In genomic region chr16:89453662-89454321, GRCh38 we compare ENCODE assay signal across 7 cellular contexts. TPM values are rescaled to one million over a fixed set of nuclear protein-coding genes. Genes with fewer than 3 reads are reported as not detected.
DNase-seq lines count a peak whose midpoint lies in the region; ATAC-seq and TF ChIP-seq lines count a peak whose summit lies in the region.

No MANE protein-coding gene starts in this region.

- TF ChIP-seq CTCF in SK-N-SH (IDR thresholded peaks at IDR 0.05): peak; percentile 31
- TF ChIP-seq CTCF in foreskin keratinocyte (conservative IDR thresholded peaks at IDR 0.05): peak; percentile 31
- no peak for TF ChIP-seq CTCF in GM20000 (IDR thresholded peaks at IDR 0.05; ENCODE audit: extremely low read depth, missing control alignments)

- 84% methylated on average over 7 of the region's 11 CpGs for WGBS in SK-N-SH (ENCODE audit: low lambda C conversion rate)

- no peaks in the 10 kb centered on the region for H3K27me3 ChIP-seq in H7 (ENCODE audit: control insufficient read depth, insufficient read depth, low read length)
- no peaks in the 10 kb centered on the region for H3K27me3 ChIP-seq in SK-N-SH (ENCODE audit: insufficient read depth)
- no peaks in the 10 kb centered on the region for H3K27me3 ChIP-seq in foreskin keratinocyte

- no peak overlapping the region for H3K4me2 ChIP-seq in SK-N-SH

- peaks cover 2% of the 10 kb centered on the region for H3F3A ChIP-seq in SK-N-SH (replicated peaks; ENCODE audit: insufficient read depth)

- H3K27ac ChIP-seq in SK-N-SH (ENCODE audit: low read depth in 2 of 2, low read length in 1 of 2) (no peak overlapping the region), foreskin keratinocyte (no peak overlapping the region), skin epidermis (peak overlapping the region in 18 of 21 experiments; percentile 1 to 62 (median 38))

- no peak overlapping the region for H3K9ac ChIP-seq in SK-N-SH

- H3K36me3 ChIP-seq in H7 (replicated peaks; ENCODE audit: control insufficient read depth, insufficient read depth, low read length) (no peaks in the 10 kb centered on the region; the same call in 1 of the 2 replicates), SK-N-SH (replicated peaks in 1 of 2; ENCODE audit: control insufficient read depth in 1 of 2, insufficient read depth in 2 of 2, low read length in 1 of 2) (no peaks in the 10 kb centered on the region)

- CTCF ChIA-PET in SK-N-SH (lab: Yijun Ruan, JAX): no interaction called here

- H4K20me1 ChIP-seq in SK-N-SH (ENCODE audit: insufficient read depth): peaks cover 89% of the 10 kb centered on the region

- POLR2A ChIA-PET in SK-N-SH (lab: Yijun Ruan, JAX): no interaction called here

- ATAC-seq in foreskin keratinocyte (no peak), GM21528 (IDR thresholded peaks at IDR 0.05; ENCODE audit: low FRiP score, unreplicated experiment) (no peak), HG02870 (IDR thresholded peaks at IDR 0.05; ENCODE audit: unreplicated experiment) (no peak)

- H3K4me1 ChIP-seq in SK-N-SH (ENCODE audit: control insufficient read depth in 1 of 2, insufficient read depth in 2 of 2, low read depth in 1 of 2, low read length in 1 of 2): peaks cover 12% of the 10 kb centered on the region in 2 experiments; a peak in 3 of 4 replicates
- peaks cover 29% of the 10 kb centered on the region for H3K4me1 ChIP-seq in foreskin keratinocyte

- H3K9me2 ChIP-seq in SK-N-SH: no peaks in the 10 kb centered on the region

- peak; percentile 74 for DNase-seq in H7
- DNase-seq in SK-N-SH: no peak
- DNase-seq in foreskin keratinocyte: no peak
- no peak for DNase-seq in GM20000 (ENCODE audit: low spot score)

- H3K9me3 ChIP-seq in SK-N-SH: no peaks in the 10 kb centered on the region

- peaks cover 94% of the 10 kb centered on the region for H3K79me2 ChIP-seq in SK-N-SH (ENCODE audit: insufficient read depth)

- no peak for TF ChIP-seq RAD21 in SK-N-SH (IDR thresholded peaks at IDR 0.05; ENCODE audit: low read length)

- H3K4me3 ChIP-seq in H7 (ENCODE audit: insufficient read depth, low read depth, low read length) (no peak overlapping the region), SK-N-SH (ENCODE audit: low read depth in 2 of 2, low read length in 1 of 2) (no peak overlapping the region), skin epidermis (no peak overlapping the region)

- TF ChIP-seq EP300 in SK-N-SH (IDR thresholded peaks at IDR 0.05; ENCODE audit: borderline replicate concordance in 1 of 2, low read depth in 1 of 2, low read length in 1 of 2): no peak

- H2AFZ ChIP-seq in SK-N-SH (ENCODE audit: low read depth): no peak overlapping the region

TF ChIP-seq in SK-N-SH, 30 proteins besides CTCF, POLR2A, EP300 and RAD21:
- no peak for TF ChIP-seq YY1 (IDR thresholded peaks at IDR 0.05; ENCODE audit: low read depth)
- 0 out of 2 replicates have a peak, but pooled peaks have one; percentile 32 for TF ChIP-seq GABPA (IDR thresholded peaks at IDR 0.05; ENCODE audit: low read depth)

RNA-seq across cellular contexts. Expression of gene ANKRD11, which starts 36.6 kb away (rescaled TPM):
- total RNA-seq in H7 (2014; rRNA removed; shearing (Covaris generic)): 54.4 and 77.3 TPM in 2 replicates
- polyA plus RNA-seq in SK-N-SH (2012; rRNA removed): 31.1 and 50.2 TPM in 2 replicates
- polyA plus RNA-seq in SK-N-SH (2012; cell fraction: cytosol; rRNA removed): 35.1 and 42.0 TPM in 2 replicates
- polyA plus RNA-seq in SK-N-SH (2012; cell fraction: nucleus; rRNA removed): 122 and 132 TPM in 2 replicates
- total RNA-seq in foreskin keratinocyte: 67.0 and 73.2 TPM in 2 replicates
- 45.8 and 54.3 TPM in 2 replicates for polyA plus RNA-seq in foreskin keratinocyte

RNA-seq across cellular contexts. Expression of gene SPG7, which starts 54.4 kb away (rescaled TPM):
- 120 and 161 TPM in 2 replicates for total RNA-seq in H7 (2014; rRNA removed; shearing (Covaris generic))
- polyA plus RNA-seq in SK-N-SH (2012; rRNA removed): 100 and 107 TPM in 2 replicates
- polyA plus RNA-seq in SK-N-SH (2012; cell fraction: cytosol; rRNA removed): 39.4 and 45.3 TPM in 2 replicates
- polyA plus RNA-seq in SK-N-SH (2012; cell fraction: nucleus; rRNA removed): 647 and 650 TPM in 2 replicates
- total RNA-seq in foreskin keratinocyte: 66.2 and 70.7 TPM in 2 replicates
- 52.7 and 53.6 TPM in 2 replicates for polyA plus RNA-seq in foreskin keratinocyte

Comparison
In these comparisons a context has a peak if more than half of its experiments do, and no peak if none do; other contexts are left out.
1. H3K27ac ChIP-seq: peak in skin epidermis (18 of 21); none in SK-N-SH (0 of 2) and foreskin keratinocyte (single experiment).